Comparison of ENCODE assay signal across 8 cellular contexts in genomic region chr20:44080646-44081267, GRCh38.
DNase-seq lines count a peak whose midpoint lies in the region; ATAC-seq lines count a peak whose summit lies in the region.

No MANE protein-coding gene starts in this region.

- H3K27ac Mint-ChIP-seq in memory B cell: no peak overlapping the region

- no peaks in the 10 kb centered on the region for H3K9me3 Mint-ChIP-seq in memory B cell

- H3K36me3 Mint-ChIP-seq in memory B cell: no peaks in the 10 kb centered on the region

- ATAC-seq in HG03354 (IDR thresholded peaks at IDR 0.05; ENCODE audit: poor library complexity, severe bottlenecking, unreplicated experiment) (peak; percentile 83), memory B cell (ENCODE audit: low read depth) (peak; percentile 92)

- DNase-seq in NK-92 treated with Interleukin-12 subunit alpha and Interleukin-12 subunit beta, amount 100 ng/mL, for 24 hours (lab: John Stamatoyannopoulos, UW): peak; percentile 49
- DNase-seq in NK-92 (lab: John Stamatoyannopoulos, UW; ENCODE audit: unreplicated experiment) (no peak), NCI-H526 (lab: John Stamatoyannopoulos, UW) (peak; percentile 34 to 89), memory B cell (ENCODE audit: low spot score in 2 of 2) (peak; percentile 72 to 74)
- peak; percentile 77 to 78 for DNase-seq in activated CD4-positive, alpha-beta T cell treated with anti-CD3 and anti-CD28 coated beads, Interleukin-2, amount 50 U/mL, for 4 hours
- peak; percentile 73 for DNase-seq in effector CD4-positive, alpha-beta T cell
- peak; percentile 59 to 64 for DNase-seq in stimulated activated CD8-positive, alpha-beta memory T cell treated with anti-CD3 and anti-CD28 coated beads, Interleukin-2, amount 100 ng/mL, for 1 hour (ENCODE audit: low read depth in 2 of 2)

- H3K27me3 Mint-ChIP-seq in memory B cell: no peaks in the 10 kb centered on the region

- no peak overlapping the region for H3K4me3 Mint-ChIP-seq in memory B cell

- H3K4me1 Mint-ChIP-seq in memory B cell: peaks cover 5% of the 10 kb centered on the region
